8 cellular contexts compared by ENCODE assay signal in the genomic region with DNA sequence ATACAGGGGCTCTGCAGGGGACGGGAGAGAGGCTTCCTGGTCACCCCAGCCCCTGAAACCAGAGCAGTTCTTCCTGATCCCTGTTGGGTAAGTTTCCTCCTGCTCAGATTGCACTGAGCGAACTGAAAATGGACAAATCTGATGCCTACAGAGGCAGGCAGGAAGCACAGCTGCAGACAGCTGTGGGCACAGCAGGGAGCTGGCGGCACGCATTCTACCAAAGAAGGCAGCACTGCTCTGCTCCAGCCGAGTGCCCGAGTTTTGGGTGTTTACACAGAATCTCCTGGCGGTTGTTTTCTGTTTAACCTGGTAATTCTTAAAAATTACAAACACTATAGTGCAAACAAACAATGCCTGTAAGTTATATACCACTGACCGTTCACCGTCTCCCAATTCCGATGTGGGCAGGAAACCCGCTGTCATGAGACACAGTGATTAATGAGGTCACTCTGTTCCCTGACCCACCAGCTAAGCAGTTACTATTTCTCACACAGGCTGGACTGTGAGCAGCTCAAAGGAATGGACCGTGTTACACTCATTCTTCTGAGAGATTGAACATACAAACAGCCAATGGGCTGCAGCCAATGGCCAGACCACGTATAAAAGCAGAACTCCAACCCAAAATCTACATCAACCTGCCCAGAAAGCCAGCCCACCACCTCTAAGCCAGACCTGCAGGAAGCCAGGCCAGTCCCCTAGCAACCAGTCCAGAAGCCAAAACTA. TPM values are rescaled to one million over a fixed set of nuclear protein-coding genes. Genes with fewer than 3 reads are reported as not detected.
DNase-seq lines count a peak whose midpoint lies in the region; ATAC-seq, FAIRE-seq and TF ChIP-seq lines count a peak whose summit lies in the region.

No MANE protein-coding gene starts in this region.

- no peak for TF ChIP-seq POLR2A in GM12892 (IDR thresholded peaks at IDR 0.05; ENCODE audit: low read depth, low read length)

- peak in 1 of 2 donors; percentile 36 for ATAC-seq in activated naive CD4-positive, alpha-beta T cell treated with anti-CD3 and anti-CD28 coated beads, Interleukin-2, amount 50 U/mL, for 72 hours
- peak; percentile 56 for ATAC-seq in sciatic nerve

- intact Hi-C loops in sciatic nerve (cut with DNase I) = no loop called here

- DNase-seq in ELF-1 (ENCODE audit: low read depth, low spot score) (peak; percentile 36), MG63 (peak; percentile 98), right atrium auricular region (ENCODE audit: low spot score) (peak; percentile 66), sciatic nerve (ENCODE audit: low spot score) (no peak), NCI-H1105 (lab: John Stamatoyannopoulos, UW) (no peak), mesothelial cell of epicardium (ENCODE audit: low spot score in 2 of 2, unreplicated experiment in 2 of 2) (no peak), GM12892 (ENCODE audit: insufficient read length) (no peak)
- peak in 1 of 2 donors; percentile 53 for DNase-seq in activated naive CD4-positive, alpha-beta T cell treated with anti-CD3 and anti-CD28 coated beads, Interleukin-2, amount 50 U/mL, for 72 hours (ENCODE audit: low spot score in 2 of 2)

- H3K27me3 Mint-ChIP-seq in mesothelial cell of epicardium (ENCODE audit: low read depth) = no peaks in the 10 kb centered on the region

- H3K4me3 Mint-ChIP-seq in mesothelial cell of epicardium = no peak overlapping the region

- H3K4me1 ChIP-seq in right atrium auricular region = peaks cover 0 to 69% of the 10 kb centered on the region in 2 donors

- no peaks in the 10 kb centered on the region for H3K9me3 ChIP-seq in MG63
- H3K9me3 ChIP-seq in right atrium auricular region = no peaks in the 10 kb centered on the region

- TF ChIP-seq CTCF in right atrium auricular region (IDR thresholded peaks at IDR 0.05) = no peak
- no peak for TF ChIP-seq CTCF in mesothelial cell of epicardium (IDR thresholded peaks at IDR 0.05; ENCODE audit: unreplicated experiment)

- peaks cover 25% of the 10 kb centered on the region for H3K4me1 Mint-ChIP-seq in mesothelial cell of epicardium

- H3K36me3 ChIP-seq in MG63 (peaks cover 11% of the 10 kb centered on the region), right atrium auricular region (no peaks in the 10 kb centered on the region)

- H3K9me3 Mint-ChIP-seq in activated naive CD4-positive, alpha-beta T cell treated with anti-CD3 and anti-CD28 coated beads, Interleukin-2, amount 50 U/mL, for 72 hours = no peaks in the 10 kb centered on the region
- H3K9me3 Mint-ChIP-seq in mesothelial cell of epicardium = no peaks in the 10 kb centered on the region

- H3K27ac Mint-ChIP-seq in activated naive CD4-positive, alpha-beta T cell treated with anti-CD3 and anti-CD28 coated beads, Interleukin-2, amount 50 U/mL, for 72 hours = peak overlapping the region; percentile 87 to 89
- no peak overlapping the region for H3K27ac Mint-ChIP-seq in mesothelial cell of epicardium

- peak overlapping the region; percentile 18 for H3K4me3 ChIP-seq in MG63
- H3K4me3 ChIP-seq in right atrium auricular region = peak overlapping the region in 1 of 2 donors; percentile 6

- no peaks in the 10 kb centered on the region for H3K27me3 ChIP-seq in MG63
- no peaks in the 10 kb centered on the region for H3K27me3 ChIP-seq in right atrium auricular region

- H3K27ac ChIP-seq in right atrium auricular region = peak overlapping the region; percentile 71 to 72

- peaks cover 19 to 20% of the 10 kb centered on the region in 2 donors for H3K36me3 Mint-ChIP-seq in activated naive CD4-positive, alpha-beta T cell treated with anti-CD3 and anti-CD28 coated beads, Interleukin-2, amount 50 U/mL, for 72 hours
- no peaks in the 10 kb centered on the region for H3K36me3 Mint-ChIP-seq in mesothelial cell of epicardium

- no peak for FAIRE-seq in GM12892 (lab: Jason Lieb, UNC)

RNA-seq across cellular contexts. Expression of a gene that starts 25.5 kb away (rescaled TPM):
- 51.7 and 66.6 TPM in 2 replicates for total RNA-seq in MG63 (2014; rRNA removed; shearing (Covaris generic); ENCODE audit: low replicate concordance)
- total RNA-seq in activated naive CD4-positive, alpha-beta T cell treated with anti-CD3 and anti-CD28 coated beads, Interleukin-2, amount 50 U/mL, for 72 hours = 100 to 1,000 TPM; 106 to 132 TPM
- total RNA-seq in right atrium auricular region = 10 to 100 TPM; 24.0 to 35.8 TPM
- 39.5 TPM for total RNA-seq in sciatic nerve
- 25.4 to 26.6 TPM (median 25.8 TPM) in 3 replicates for total RNA-seq in mesothelial cell of epicardium
- 51.9 TPM for polyA plus RNA-seq in GM12892 (2012; ENCODE audit: missing spikeins)

RNA-seq across cellular contexts. Expression of a gene that starts 39.7 kb away (rescaled TPM):
- 4.4 and 10.2 TPM in 2 replicates for total RNA-seq in MG63 (2014; rRNA removed; shearing (Covaris generic); ENCODE audit: low replicate concordance)
- total RNA-seq in activated naive CD4-positive, alpha-beta T cell treated with anti-CD3 and anti-CD28 coated beads, Interleukin-2, amount 50 U/mL, for 72 hours = 10 to 100 TPM in 1 of 2 donors, 1 to 10 TPM in 1; 9.2 to 10.8 TPM
- total RNA-seq in right atrium auricular region = 1 to 10 TPM; 2.9 to 3.8 TPM
- 8.3 TPM for total RNA-seq in sciatic nerve
- 8.5 to 11.8 TPM (median 9.2 TPM) in 3 replicates for total RNA-seq in mesothelial cell of epicardium
- polyA plus RNA-seq in GM12892 (2012; ENCODE audit: missing spikeins) = 2.3 TPM

Comparison
In these comparisons a context has a peak if more than half of its experiments do, and no peak if none do; other contexts are left out.
1. DNase-seq: peak in ELF-1 (single experiment), MG63 (single experiment) and right atrium auricular region (single experiment); none in sciatic nerve (single experiment), NCI-H1105 (single experiment), mesothelial cell of epicardium (0 of 2) and GM12892 (single experiment).